In genomic region chr12:57772429-57773322, GRCh38 we compare ENCODE assay signal across 8 cellular contexts. TPM values are rescaled to one million over a fixed set of nuclear protein-coding genes. Genes with fewer than 3 reads are reported as not detected.
DNase-seq lines count a peak whose midpoint lies in the region; ATAC-seq and TF ChIP-seq lines count a peak whose summit lies in the region.

EEF1AKMT3 (plus strand) TSS chr12:57772614; CDS start chr12:57772725, 111 bp downstream.

- peak; percentile 22 for ATAC-seq in activated CD4-positive, alpha-beta T cell treated with anti-CD3 and anti-CD28 coated beads for 36 hours
- peak; percentile 17 for ATAC-seq in HG02870 (IDR thresholded peaks at IDR 0.05; ENCODE audit: unreplicated experiment)

- no peaks in the 10 kb centered on the region for H3K9me3 Mint-ChIP-seq in activated CD4-positive, alpha-beta T cell treated with anti-CD3 and anti-CD28 coated beads for 36 hours (ENCODE audit: low read depth)

- POLR2A ChIA-PET in activated CD4-positive, alpha-beta T cell treated with anti-CD3 and anti-CD28 coated beads for 36 hours (lab: Charles Lee), result interaction anchor here (0.6 to 1.6 kb wide), 3 partner anchors 9 to 21 kb away, joined by 3 to 5 read pairs (median 4); partner anchors contain the start of genes CDK4 and TSFM

- peaks cover 18% of the 10 kb centered on the region for H3K36me3 ChIP-seq in left ventricle myocardium inferior

- peaks cover 24% of the 10 kb centered on the region for H3K4me1 ChIP-seq in left ventricle myocardium inferior

- H3K4me3 Mint-ChIP-seq in activated CD4-positive, alpha-beta T cell treated with anti-CD3 and anti-CD28 coated beads for 36 hours, result peak within 1 kb of the TSS; percentile 94

- peak; percentile 12 for TF ChIP-seq CTCF in left ventricle myocardium inferior (IDR thresholded peaks at IDR 0.05; ENCODE audit: borderline replicate concordance)

- H3K4me3 ChIP-seq in left ventricle myocardium inferior, result peak within 1 kb of the TSS; percentile 92

- CTCF ChIA-PET in activated CD4-positive, alpha-beta T cell treated with anti-CD3 and anti-CD28 coated beads for 36 hours (lab: Charles Lee), result interaction anchor here (0.7 to 1.6 kb wide), 8 partner anchors 9 to 1914 kb away, joined by 3 to 11 read pairs (median 5); partner anchors contain the start of genes TSFM and TSPAN31

- H3K4me1 Mint-ChIP-seq in activated CD4-positive, alpha-beta T cell treated with anti-CD3 and anti-CD28 coated beads for 36 hours, result peaks cover 22% of the 10 kb centered on the region

- DNase-seq in activated CD4-positive, alpha-beta T cell treated with anti-CD3 and anti-CD28 coated beads for 36 hours, result peak; percentile 62
- no peak for DNase-seq in activated CD4-positive, alpha-beta T cell treated with anti-CD3 and anti-CD28 coated beads, Interleukin-2, amount 50 U/mL, for 1 hour
- DNase-seq in NCI-H510A (lab: John Stamatoyannopoulos, UW) (peak; percentile 70), amniotic stem cell (lab: John Stamatoyannopoulos, UW) (peak; percentile 31), left ventricle myocardium inferior (peak; percentile 75), posterior cingulate gyrus (peak in 6 of 10 donors; percentile 34 to 91 (median 46)), superior temporal gyrus (ENCODE audit: extremely low spot score) (no peak)

- H3K36me3 Mint-ChIP-seq in activated CD4-positive, alpha-beta T cell treated with anti-CD3 and anti-CD28 coated beads for 36 hours (ENCODE audit: low read depth), result peaks cover 43% of the 10 kb centered on the region

- peak within 1 kb of the TSS; percentile 95 for H3K27ac ChIP-seq in left ventricle myocardium inferior (replicated peaks)

- intact Hi-C loops in activated CD4-positive, alpha-beta T cell treated with anti-CD3 and anti-CD28 coated beads for 36 hours (cut with DNase I, micrococcal nuclease), result loop anchor here (1.0 to 2.0 kb wide), 4 partner anchors 10 to 126 kb away; partner anchors contain the start of genes CDK4 (in 2 of the 2) and TSFM (in 2 of the 2)
- intact Hi-C loops in left ventricle myocardium inferior (cut with micrococcal nuclease), result no loop called here
- intact Hi-C loops in posterior cingulate gyrus (cut with DNase I), result loop anchor here (1.0 kb wide), 2 partner anchors 10 to 20 kb away; partner anchors contain the start of genes CDK4 and TSFM

- peak within 1 kb of the TSS; percentile 98 for H3K27ac Mint-ChIP-seq in activated CD4-positive, alpha-beta T cell treated with anti-CD3 and anti-CD28 coated beads for 36 hours

- H3K27me3 Mint-ChIP-seq in activated CD4-positive, alpha-beta T cell treated with anti-CD3 and anti-CD28 coated beads for 36 hours, result no peaks in the 10 kb centered on the region

- H3K9me3 ChIP-seq in left ventricle myocardium inferior (replicated peaks), result no peaks in the 10 kb centered on the region

- no peaks in the 10 kb centered on the region for H3K27me3 ChIP-seq in left ventricle myocardium inferior (ENCODE audit: low read depth)

RNA-seq across cellular contexts. Expression of gene EEF1AKMT3, which starts in this region (rescaled TPM):
- total RNA-seq in activated CD4-positive, alpha-beta T cell treated with anti-CD3 and anti-CD28 coated beads for 36 hours, result 1 to 10 TPM; 2.5 to 3.9 TPM
- total RNA-seq in left ventricle myocardium inferior, result 0.99 TPM

Comparison
In these comparisons a context has a peak if more than half of its experiments do, and no peak if none do; other contexts are left out.
1. DNase-seq: peak in activated CD4-positive, alpha-beta T cell treated with anti-CD3 and anti-CD28 coated beads for 36 hours (single experiment), NCI-H510A (single experiment), amniotic stem cell (single experiment) and posterior cingulate gyrus (6 of 10); none in activated CD4-positive, alpha-beta T cell treated with anti-CD3 and anti-CD28 coated beads, Interleukin-2, amount 50 U/mL, for 1 hour (single experiment) and superior temporal gyrus (single experiment).
2. Peak in DNase-seq, H3K4me3 ChIP-seq and H3K27ac ChIP-seq in left ventricle myocardium inferior; RNA of the gene not detected or under 1 TPM.